10 cellular contexts compared by ENCODE assay signal in the genomic region with DNA sequence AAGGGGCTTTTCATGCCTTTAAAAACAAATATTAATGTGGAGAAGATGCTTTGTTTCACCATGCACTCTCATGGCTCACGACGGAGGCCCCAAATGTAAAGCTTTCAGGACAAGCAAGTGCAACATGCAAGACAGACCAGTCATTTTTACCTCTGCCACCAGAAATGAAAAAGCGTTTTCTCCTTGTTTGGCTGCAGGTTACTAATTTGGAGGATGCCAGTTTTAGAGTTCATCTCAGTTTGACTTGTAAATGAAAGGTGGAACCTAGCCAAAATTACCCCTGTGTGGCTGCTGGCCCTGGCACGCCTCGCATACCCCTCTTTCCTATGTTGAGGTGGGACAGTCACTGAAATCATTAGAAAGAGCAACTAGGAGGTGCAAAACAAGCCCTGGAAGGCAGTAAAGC.
A peak's percentile ranks its signal among the peaks of the same experiment; 100 is the strongest.
DNase-seq lines count a peak whose midpoint lies in the region; ATAC-seq, FAIRE-seq and TF ChIP-seq lines count a peak whose summit lies in the region.
"Had no signal": no experiment of that assay in that cellular context is flagged by ENCODE, and none has a peak within 500 bp of the region (broad histone marks: within the 10 kb centered on the region; RNA-seq: fewer than 3 reads in every experiment).

No MANE protein-coding gene starts in this region.

- no peak overlapping the region for H3K18ac ChIP-seq in mesendoderm (ENCODE audit: low read length)

- H3K4me3 ChIP-seq in mesendoderm (ENCODE audit: low read length) = no peak overlapping the region

- no peaks in the 10 kb centered on the region for H3K79me2 ChIP-seq in mesendoderm (ENCODE audit: control insufficient read depth, insufficient read depth, low read length)

- no peak overlapping the region for H3K56ac ChIP-seq in mesendoderm (ENCODE audit: low read length)

- H3K36me3 ChIP-seq in mesendoderm (ENCODE audit: control insufficient read depth, insufficient read depth, low read length) = no peaks in the 10 kb centered on the region

- no peak overlapping the region for H2BK120ac ChIP-seq in mesendoderm (ENCODE audit: low read depth, low read length)

- no peak for TF ChIP-seq POLR2A in GM12891 (IDR thresholded peaks at IDR 0.05; ENCODE audit: low read depth, low read length)

- H3K27me3 ChIP-seq in mesendoderm (ENCODE audit: insufficient read depth, low read length, poor library complexity) = no peaks in the 10 kb centered on the region

- H3K4me2 ChIP-seq in mesendoderm (ENCODE audit: low read length) = no peak overlapping the region

- ATAC-seq in HG02885 (IDR thresholded peaks at IDR 0.05; ENCODE audit: poor library complexity, unreplicated experiment) = peak; percentile 57

- no peaks in the 10 kb centered on the region for H3K4me1 ChIP-seq in mesendoderm (ENCODE audit: control insufficient read depth, low read depth, low read length)

- DNase-seq in GM12891 (ENCODE audit: insufficient read length, low spot score) (no peak), GM19239 (ENCODE audit: insufficient read length, low spot score) (no peak), superior temporal gyrus (ENCODE audit: extremely low spot score) (no peak), mesendoderm (no peak), NCI-H2029 treated with DMSO at 0.1 percent for 48 hours (lab: John Stamatoyannopoulos, UW) (no peak)
- peak; percentile 42 to 52 for DNase-seq in activated T-cell treated with anti-CD3 and anti-CD28 coated beads, Interleukin-2, amount 50 U/mL, for 48 hours
- no peak for DNase-seq in stimulated activated CD4-positive, alpha-beta T cell treated with anti-CD3 and anti-CD28 coated beads, Interleukin-2, amount 100 ng/mL, for 24 hours
- DNase-seq: NCI-H1436 treated with DMSO at 0.1 percent for 48 hours had no signal

- no peak overlapping the region for H2BK15ac ChIP-seq in mesendoderm (replicated peaks; ENCODE audit: low read depth)

- H3K27ac ChIP-seq in mesendoderm (ENCODE audit: low read depth, low read length) = no peak overlapping the region

- WGBS in mesendoderm (ENCODE audit: extremely low coverage, insufficient coverage, low lambda C conversion rate) = no CpG with 5 or more reads among the region's 5 CpGs

- no peak overlapping the region for H4K5ac ChIP-seq in mesendoderm (ENCODE audit: low read length)

- H3K23ac ChIP-seq in mesendoderm (ENCODE audit: low read length) = no peak overlapping the region

- H4K8ac ChIP-seq in mesendoderm (ENCODE audit: low read depth, low read length) = no peak overlapping the region

- H3K4ac ChIP-seq in mesendoderm (ENCODE audit: low read depth, low read length) = no peak overlapping the region

- no peak overlapping the region for H2BK5ac ChIP-seq in mesendoderm (ENCODE audit: low read length)

- no peak overlapping the region for H3K9ac ChIP-seq in mesendoderm (ENCODE audit: low read length)

- no peak overlapping the region for H2AK5ac ChIP-seq in mesendoderm (ENCODE audit: low read length)

- FAIRE-seq in GM12891 (lab: Jason Lieb, UNC) (peak; percentile 93), GM19239 (lab: Jason Lieb, UNC) (peak; percentile 99)
- FAIRE-seq: urothelium cell line had no signal

- no peaks in the 10 kb centered on the region for H3K79me1 ChIP-seq in mesendoderm (ENCODE audit: low read length)

TF ChIP-seq in GM12891, 5 proteins besides CTCF, POLR2A, EP300 and RAD21:
- TF ChIP-seq PAX5 (IDR thresholded peaks at IDR 0.05; ENCODE audit: insufficient read depth, low read length, severe bottlenecking) (no peak), POU2F2 (IDR thresholded peaks at IDR 0.05; ENCODE audit: low read depth, low read length) (no peak), TAF1 (IDR thresholded peaks at IDR 0.05; ENCODE audit: low read depth, low read length) (no peak), POLR2AphosphoS5 (IDR thresholded peaks at IDR 0.05; ENCODE audit: low read depth, low read length) (0 out of 2 replicates have a peak, but pooled peaks have one; percentile 33)

Comparison
In these comparisons a context has a peak if more than half of its experiments do, and no peak if none do; other contexts are left out.
1. DNase-seq: peak in activated T-cell treated with anti-CD3 and anti-CD28 coated beads, Interleukin-2, amount 50 U/mL, for 48 hours (2 of 2); none in GM12891 (single experiment), GM19239 (single experiment), superior temporal gyrus (single experiment), mesendoderm (single experiment), stimulated activated CD4-positive, alpha-beta T cell treated with anti-CD3 and anti-CD28 coated beads, Interleukin-2, amount 100 ng/mL, for 24 hours (0 of 2) and NCI-H2029 treated with DMSO at 0.1 percent for 48 hours (single experiment).